In the genomic region with DNA sequence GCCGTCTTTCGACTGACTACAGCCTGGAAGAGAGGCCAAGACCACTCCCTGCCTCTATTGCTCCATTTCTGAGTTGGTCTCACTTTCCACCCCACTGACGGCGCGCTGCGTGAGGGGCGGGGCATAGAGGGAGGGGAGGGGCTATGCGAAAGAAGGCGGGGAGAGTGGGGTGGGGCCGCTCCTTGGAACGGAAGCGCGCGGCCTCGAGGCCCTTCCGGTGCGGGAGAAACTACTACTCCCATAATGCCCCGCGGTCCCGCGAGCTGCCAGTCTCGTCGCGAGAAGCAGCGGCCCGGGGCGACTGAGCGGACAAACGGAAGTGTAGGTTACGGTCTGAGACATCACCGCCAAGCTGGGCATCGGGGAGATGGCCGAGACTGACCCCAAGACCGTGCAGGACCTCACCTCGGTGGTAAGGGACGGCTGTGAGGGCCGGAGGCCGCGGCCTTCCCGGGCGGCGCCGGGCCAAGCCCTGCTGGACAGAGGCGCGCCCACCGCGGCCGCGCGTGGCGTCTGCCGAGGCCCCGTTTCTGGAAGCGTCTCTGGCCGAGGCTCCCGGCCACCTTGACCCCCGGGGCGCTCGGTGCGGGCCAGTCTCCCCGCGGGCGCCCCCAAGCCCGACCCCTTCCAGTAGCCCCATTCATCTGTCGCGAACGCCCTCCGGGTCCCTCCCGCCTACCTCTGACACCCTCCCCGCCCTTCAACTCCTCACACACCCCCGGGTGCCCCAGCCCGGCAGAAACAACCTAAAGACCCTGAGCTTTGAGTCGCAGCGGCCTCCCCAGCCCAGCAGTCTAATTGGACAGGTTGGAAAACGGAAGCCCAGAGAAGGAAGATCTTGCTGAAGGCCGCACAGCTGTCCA, we compare ENCODE assay signal across 1 cellular context.
TF ChIP-seq lines count a peak whose summit lies in the region.

TSS of gene HSBP1 (plus strand) at position 269 of the 863 bp plus-strand sequence. CDS start at position 368, 99 bp downstream.

TF ChIP-seq in K562, 482 proteins besides CTCF, POLR2A, EP300 and RAD21 (continued from another document):
- TF ChIP-seq PKNOX1 (IDR thresholded peaks at IDR 0.05), result peak; percentile 84
- no peak for TF ChIP-seq ZNF507 (tag; conservative IDR thresholded peaks at IDR 0.05)
- TF ChIP-seq CREB3 (tag; conservative IDR thresholded peaks at IDR 0.05; ENCODE audit: low read depth), result no peak
- peak; percentile 77 for TF ChIP-seq ETV5 (CRISPR knock-in tag; IDR thresholded peaks at IDR 0.05; ENCODE audit: low read depth)
- TF ChIP-seq NONO (IDR thresholded peaks at IDR 0.05; ENCODE audit: low read depth in 2 of 2, low read length in 1 of 2), result peak in 1 of 2 experiments; percentile 57; a peak in 1 of 4 replicates
- TF ChIP-seq, protein P1, sequence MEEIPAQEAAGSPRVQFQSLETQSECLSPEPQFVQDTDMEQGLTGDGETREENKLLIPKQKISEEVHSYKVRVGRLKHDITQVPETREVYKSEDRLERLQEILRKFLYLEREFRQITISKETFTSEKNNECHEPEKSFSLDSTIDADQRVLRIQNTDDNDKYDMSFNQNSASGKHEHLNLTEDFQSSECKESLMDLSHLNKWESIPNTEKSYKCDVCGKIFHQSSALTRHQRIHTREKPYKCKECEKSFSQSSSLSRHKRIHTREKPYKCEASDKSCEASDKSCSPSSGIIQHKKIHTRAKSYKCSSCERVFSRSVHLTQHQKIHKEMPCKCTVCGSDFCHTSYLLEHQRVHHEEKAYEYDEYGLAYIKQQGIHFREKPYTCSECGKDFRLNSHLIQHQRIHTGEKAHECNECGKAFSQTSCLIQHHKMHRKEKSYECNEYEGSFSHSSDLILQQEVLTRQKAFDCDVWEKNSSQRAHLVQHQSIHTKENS (CRISPR knock-in tag; IDR thresholded peaks at IDR 0.05), result no peak
- TF ChIP-seq ZNF764 (CRISPR knock-in tag; IDR thresholded peaks at IDR 0.05; ENCODE audit: low read depth), result no peak
- no peak for TF ChIP-seq RFX5 (IDR thresholded peaks at IDR 0.05; ENCODE audit: low read depth, low read length)
- TF ChIP-seq ZNF274 (IDR thresholded peaks at IDR 0.05; ENCODE audit: borderline replicate concordance, low read depth, low read length), result no peak
- TF ChIP-seq ZKSCAN3 (CRISPR knock-in tag; IDR thresholded peaks at IDR 0.05), result no peak
- TF ChIP-seq GABPB1 (CRISPR knock-in tag; IDR thresholded peaks at IDR 0.05), result peak; percentile 94
- peak; percentile 90 for TF ChIP-seq RBFOX2 (IDR thresholded peaks at IDR 0.05; ENCODE audit: low read depth, low read length)
- TF ChIP-seq MBD2 (IDR thresholded peaks at IDR 0.05; ENCODE audit: borderline replicate concordance, low read depth), result peak; percentile 66; the same call in 1 of the 2 replicates
- TF ChIP-seq POLR3G (IDR thresholded peaks at IDR 0.05; ENCODE audit: extremely low read depth, insufficient read length, insufficient replicate concordance), result no peak
- no peak for TF ChIP-seq HDAC2 (IDR thresholded peaks at IDR 0.05)
- TF ChIP-seq, protein P2, sequence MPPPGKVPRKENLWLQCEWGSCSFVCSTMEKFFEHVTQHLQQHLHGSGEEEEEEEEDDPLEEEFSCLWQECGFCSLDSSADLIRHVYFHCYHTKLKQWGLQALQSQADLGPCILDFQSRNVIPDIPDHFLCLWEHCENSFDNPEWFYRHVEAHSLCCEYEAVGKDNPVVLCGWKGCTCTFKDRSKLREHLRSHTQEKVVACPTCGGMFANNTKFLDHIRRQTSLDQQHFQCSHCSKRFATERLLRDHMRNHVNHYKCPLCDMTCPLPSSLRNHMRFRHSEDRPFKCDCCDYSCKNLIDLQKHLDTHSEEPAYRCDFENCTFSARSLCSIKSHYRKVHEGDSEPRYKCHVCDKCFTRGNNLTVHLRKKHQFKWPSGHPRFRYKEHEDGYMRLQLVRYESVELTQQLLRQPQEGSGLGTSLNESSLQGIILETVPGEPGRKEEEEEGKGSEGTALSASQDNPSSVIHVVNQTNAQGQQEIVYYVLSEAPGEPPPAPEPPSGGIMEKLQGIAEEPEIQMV (tag; conservative IDR thresholded peaks at IDR 0.05; ENCODE audit: low read depth), result no peak
- TF ChIP-seq ERF (CRISPR knock-in tag; IDR thresholded peaks at IDR 0.05), result 0 out of 2 replicates have a peak, but pooled peaks have one; percentile 32
- peak; percentile 31; the same call in 1 of the 2 replicates for TF ChIP-seq ZNF224 (CRISPR knock-in tag; IDR thresholded peaks at IDR 0.05)
- peak; percentile 52; the same call in 1 of the 2 replicates for TF ChIP-seq KDM2B (CRISPR knock-in tag; IDR thresholded peaks at IDR 0.05)
- TF ChIP-seq CHCHD3 (CRISPR knock-in tag; IDR thresholded peaks at IDR 0.05), result no peak
- no peak for TF ChIP-seq ZNF354B (CRISPR knock-in tag; IDR thresholded peaks at IDR 0.05)
- TF ChIP-seq BACH1 (tag; IDR thresholded peaks at IDR 0.05), result no peak
- peak; percentile 63 to 65 for TF ChIP-seq NRF1 (conservative IDR thresholded peaks at IDR 0.05 in 1 of 2, IDR thresholded peaks at IDR 0.05 in 1 of 2)
- TF ChIP-seq CAMTA2 (CRISPR knock-in tag; conservative IDR thresholded peaks at IDR 0.05), result no peak
- 0 out of 2 replicates have a peak, but pooled peaks have one; percentile 46 for TF ChIP-seq ZNF830 (CRISPR knock-in tag; IDR thresholded peaks at IDR 0.05)
- TF ChIP-seq RBM25 (IDR thresholded peaks at IDR 0.05; ENCODE audit: low read depth, low read length, severe bottlenecking), result peak; percentile 94
TF ChIP-seq in K562: peak in this region for 103.
